In the genomic region with DNA sequence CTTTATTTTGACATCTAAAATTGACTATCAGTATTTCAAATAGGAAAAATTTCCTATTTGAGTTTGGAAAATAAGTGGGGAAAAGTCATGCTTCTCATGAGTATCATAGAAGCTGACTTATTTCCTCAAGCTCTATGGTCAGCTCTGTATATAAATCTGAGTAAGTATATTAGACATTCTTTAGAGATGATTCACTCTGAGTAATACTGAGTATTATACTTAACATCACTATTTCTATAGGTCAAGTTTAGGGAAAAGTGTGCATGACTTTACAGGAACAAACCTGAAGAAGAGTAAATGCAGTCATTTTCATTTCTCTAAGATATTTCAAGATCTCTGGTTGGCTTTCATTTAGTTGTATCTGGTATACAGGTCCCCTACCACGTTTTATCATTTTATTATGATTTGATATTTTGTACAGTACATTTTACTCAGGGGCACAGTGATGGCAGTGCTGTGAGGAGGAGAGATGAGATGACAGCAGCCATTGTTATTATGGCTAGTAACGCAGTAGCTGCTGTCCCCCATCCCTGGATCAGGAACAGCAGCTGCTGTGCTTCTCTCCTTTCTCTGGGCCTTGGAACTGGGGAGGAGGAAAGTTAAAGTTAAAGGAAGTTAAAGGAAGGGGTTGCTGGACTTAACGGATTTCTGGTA, we compare ENCODE assay signal across 13 cellular contexts. TPM values are rescaled to one million over a fixed set of nuclear protein-coding genes. Genes with fewer than 3 reads are reported as not detected.
A peak's percentile ranks its signal among the peaks of the same experiment; 100 is the strongest.
DNase-seq lines count a peak whose midpoint lies in the region; ATAC-seq and TF ChIP-seq lines count a peak whose summit lies in the region.
"Had no signal": no experiment of that assay in that cellular context is flagged by ENCODE, and none has a peak within 500 bp of the region (broad histone marks: within the 10 kb centered on the region; RNA-seq: fewer than 3 reads in every experiment).

No MANE protein-coding gene starts in this region.

- H2BK120ac ChIP-seq in H9 (ENCODE audit: low read depth, low read length, poor library complexity, severe bottlenecking): no peak overlapping the region

- H3K9me3 Mint-ChIP-seq in H9: peaks cover 4% of the 10 kb centered on the region in 2 experiments; a peak in 1 of 5 replicates
- no peaks in the 10 kb centered on the region for H3K9me3 Mint-ChIP-seq in CD4-positive, alpha-beta T cell
- H3K9me3 Mint-ChIP-seq: activated B cell treated with CpG ODN at 0.5 μM for 24 hours had no signal

- peaks cover 3% of the 10 kb centered on the region; the same call in 1 of the 2 replicates for H3K4me1 ChIP-seq in H9 (ENCODE audit: insufficient read depth, low read length)
- H3K4me1 ChIP-seq: left ventricle myocardium inferior had no signal

- POLR2A ChIA-PET in AG04450 (lab: Yijun Ruan, JAX): interaction anchor here (1.0 kb wide), 1 partner anchor 10 kb away, joined by 3 read pairs; no protein-coding TSS in a partner anchor
- POLR2A ChIA-PET in CD4-positive, alpha-beta T cell (lab: Charles Lee): no interaction called here

- H2BK15ac ChIP-seq in H9 (ENCODE audit: low read depth, low read length): no peak overlapping the region

- peak overlapping the region; percentile 38 for H3K9ac ChIP-seq in H9 (ENCODE audit: extremely low read depth, insufficient read length, low read length)

- H3K4ac ChIP-seq in H9 (ENCODE audit: low read depth, low read length): no peak overlapping the region

- H3K36me3 ChIP-seq in H7 (replicated peaks; ENCODE audit: control insufficient read depth, insufficient read depth, low read length): no peaks in the 10 kb centered on the region; the same call in none of the 2 replicates
- H3K36me3 ChIP-seq: left ventricle myocardium inferior had no signal

- ATAC-seq in SK-N-SH treated with all-trans-retinoic acid at 6 μM for 48 hours: peak; percentile 91
- no peak for ATAC-seq in CD4-positive, alpha-beta T cell (ENCODE audit: poor library complexity)

- H4K20me1 ChIP-seq in H9 (ENCODE audit: control insufficient read depth, insufficient read depth, insufficient read length): no peaks in the 10 kb centered on the region

- intact Hi-C loops in CD4-positive, alpha-beta T cell (cut with DNase I, micrococcal nuclease): no loop called here

- no peak for DNase-seq in AG04450 (ENCODE audit: low read depth, low spot score)
- no peak for DNase-seq in H9
- DNase-seq in fibroblast of villous mesenchyme (ENCODE audit: low read depth): peak; percentile 44
- no peak for DNase-seq in H7
- no peak for DNase-seq in CD4-positive, alpha-beta T cell
- no peak for DNase-seq in NCI-H146 treated with DMSO at 0.1 percent for 48 hours (lab: John Stamatoyannopoulos, UW; ENCODE audit: unreplicated experiment)
- no peak for DNase-seq in SIG-M5 treated with dmso at 0.1 percent for 504 hours (lab: John Stamatoyannopoulos, UW; ENCODE audit: unreplicated experiment)
- DNase-seq: activated B cell treated with CpG ODN at 0.5 μM for 24 hours, DMS79 treated with DMSO at 0.1 percent for 48 hours, left ventricle myocardium inferior, NCI-H345 had no signal

- peaks cover 5% of the 10 kb centered on the region for H3K79me1 ChIP-seq in H9 (ENCODE audit: insufficient read depth, low read depth, low read length, poor library complexity, severe bottlenecking)

- no peak overlapping the region for H3T11ph ChIP-seq in H9 (ENCODE audit: low read length)

- no peak overlapping the region for H2AK5ac ChIP-seq in H9 (ENCODE audit: insufficient read length, low read length)

- H3K9me3 ChIP-seq in AG04450 (ENCODE audit: control insufficient read depth, insufficient read depth, low read length): no peaks in the 10 kb centered on the region
- H3K9me3 ChIP-seq in H9 (ENCODE audit: control insufficient read depth, low read depth, low read length): no peaks in the 10 kb centered on the region
- no peaks in the 10 kb centered on the region for H3K9me3 ChIP-seq in CD4-positive, alpha-beta T cell (ENCODE audit: control insufficient read depth, low read length)

- H2BK5ac ChIP-seq in H9 (ENCODE audit: insufficient read length, low read length): no peak overlapping the region

- no CpG with 5 or more reads among the region's 3 CpGs for WGBS in H9 (ENCODE audit: extremely low coverage, insufficient read length, low lambda C conversion rate)

- no peak overlapping the region for H2AFZ ChIP-seq in H9 (ENCODE audit: low read length)

- H3K27me3 ChIP-seq in AG04450 (ENCODE audit: control insufficient read depth, insufficient read depth, low read length) (no peaks in the 10 kb centered on the region), H9 (ENCODE audit: insufficient read depth, low read length) (no peaks in the 10 kb centered on the region), H7 (ENCODE audit: control insufficient read depth, insufficient read depth, low read length) (no peaks in the 10 kb centered on the region)
- H3K27me3 ChIP-seq in CD4-positive, alpha-beta T cell (ENCODE audit: control insufficient read depth, insufficient read depth, low read length): no peaks in the 10 kb centered on the region

- H3K27ac ChIP-seq in AG04450 (ENCODE audit: low read depth, low read length): peak overlapping the region; percentile 85
- H3K27ac ChIP-seq in H9 (ENCODE audit: insufficient read length, low read depth, low read length): no peak overlapping the region
- H3K27ac ChIP-seq in CD4-positive, alpha-beta T cell (ENCODE audit: low read depth, low read length): no peak overlapping the region
- H3K27ac ChIP-seq: left ventricle myocardium inferior had no signal

- TF ChIP-seq CTCF in AG04450 (IDR thresholded peaks at IDR 0.05; ENCODE audit: low read depth, low read length) (no peak), H9 (conservative IDR thresholded peaks at IDR 0.05) (no peak), fibroblast of villous mesenchyme (IDR thresholded peaks at IDR 0.05; ENCODE audit: insufficient read depth, low read depth, low read length) (no peak)
- no peak for TF ChIP-seq CTCF in CD4-positive, alpha-beta T cell (IDR thresholded peaks at IDR 0.05)

- no peak overlapping the region for H2BK12ac ChIP-seq in H9 (ENCODE audit: insufficient read length, low read depth, low read length)

- peak overlapping the region; percentile 49; the same call in 1 of the 2 replicates for H3K14ac ChIP-seq in H9 (ENCODE audit: insufficient read depth, low read length)

- no peak overlapping the region for H4K5ac ChIP-seq in H9 (ENCODE audit: insufficient read length, low read depth, low read length)

- H3K4me1 Mint-ChIP-seq in H9: peaks cover 52 to 54% of the 10 kb centered on the region in 2 experiments
- peaks cover 64% of the 10 kb centered on the region for H3K4me1 Mint-ChIP-seq in CD4-positive, alpha-beta T cell (ENCODE audit: low read depth)

- peak overlapping the region; percentile 14; the same call in 1 of the 2 replicates for H3K4me3 ChIP-seq in AG04450 (ENCODE audit: low read depth, low read length)
- H3K4me3 ChIP-seq in fibroblast of villous mesenchyme (ENCODE audit: low read depth, low read length): no peak overlapping the region
- no peak overlapping the region for H3K4me3 ChIP-seq in H7 (ENCODE audit: insufficient read depth, low read depth, low read length)
- H3K4me3 ChIP-seq: left ventricle myocardium inferior had no signal

- peaks cover 36% of the 10 kb centered on the region for H3K79me2 ChIP-seq in H9 (ENCODE audit: insufficient read depth, low read length)

- no peak overlapping the region for H3K27ac Mint-ChIP-seq in H9
- H3K27ac Mint-ChIP-seq in CD4-positive, alpha-beta T cell: no peak overlapping the region
- H3K27ac Mint-ChIP-seq: activated B cell treated with CpG ODN at 0.5 μM for 24 hours had no signal

- H3K23ac ChIP-seq in H9 (ENCODE audit: insufficient read length, low read depth, low read length): no peak overlapping the region

- no peaks in the 10 kb centered on the region for H3K27me3 Mint-ChIP-seq in H9 (ENCODE audit: low read depth)
- H3K27me3 Mint-ChIP-seq in CD4-positive, alpha-beta T cell: no peaks in the 10 kb centered on the region
- H3K27me3 Mint-ChIP-seq: activated B cell treated with CpG ODN at 0.5 μM for 24 hours had no signal

- no peak overlapping the region for H3K18ac ChIP-seq in H9 (ENCODE audit: insufficient read length, low read depth, low read length)

- no peak overlapping the region for H4K91ac ChIP-seq in H9 (ENCODE audit: insufficient read length, low read depth, low read length)

- H4K8ac ChIP-seq in H9 (replicated peaks; ENCODE audit: insufficient read length, low read depth, low read length): no peak overlapping the region

- CTCF ChIA-PET in AG04450 (lab: Charles Lee): interaction anchor here (1.3 to 2.0 kb wide), 3 partner anchors 11 to 40 kb away, joined by 3 to 8 read pairs (median 4); no protein-coding TSS in a partner anchor
- CTCF ChIA-PET in CD4-positive, alpha-beta T cell (lab: Charles Lee): no interaction called here

- no peak overlapping the region for H3K56ac ChIP-seq in H9 (ENCODE audit: insufficient read length, low read depth, low read length)

- H2BK20ac ChIP-seq in H9 (ENCODE audit: low read depth, low read length, poor library complexity, severe bottlenecking): no peak overlapping the region

- no peaks in the 10 kb centered on the region for H3K23me2 ChIP-seq in H9 (ENCODE audit: insufficient read length, low read depth, low read length, poor library complexity, severe bottlenecking)

- H3K36me3 Mint-ChIP-seq in H9 (ENCODE audit: insufficient read depth in 1 of 3, low read depth in 3 of 3): peaks cover 17 to 31% (median 28%) of the 10 kb centered on the region in 3 experiments
- peaks cover 65% of the 10 kb centered on the region for H3K36me3 Mint-ChIP-seq in CD4-positive, alpha-beta T cell (ENCODE audit: low read depth)

- no peak overlapping the region for H3K4me3 Mint-ChIP-seq in H9
- no peak overlapping the region for H3K4me3 Mint-ChIP-seq in CD4-positive, alpha-beta T cell
- H3K4me3 Mint-ChIP-seq: activated B cell treated with CpG ODN at 0.5 μM for 24 hours had no signal

- H3K4me2 ChIP-seq in H9 (ENCODE audit: insufficient read depth, insufficient read length, low read length): no peak overlapping the region

TF ChIP-seq in SK-N-SH treated with all-trans-retinoic acid at 6 μM for 48 hours, 23 proteins besides CTCF, POLR2A, EP300 and RAD21:
- peak; percentile 37; the same call in 1 of the 2 replicates for TF ChIP-seq ISL1 (CRISPR knock-in tag; IDR thresholded peaks at IDR 0.05)
- no peak for TF ChIP-seq SNAI2 (CRISPR knock-in tag; IDR thresholded peaks at IDR 0.05)

RNA-seq across cellular contexts. Expression of a gene that starts 15.2 kb away (rescaled TPM):
- 217 and 247 TPM in 2 replicates for polyA plus RNA-seq in AG04450 (2011; rRNA removed)
- polyA minus RNA-seq in AG04450 (2011; rRNA and poly(A)+ RNA removed): 318 and 357 TPM in 2 replicates
- 218 and 225 TPM in 2 replicates for total RNA-seq in H9 (2021)
- total RNA-seq in fibroblast of villous mesenchyme: 205 and 241 TPM in 2 replicates
- total RNA-seq in H7 (2014; rRNA removed; shearing (Covaris generic)): 196 and 205 TPM in 2 replicates
- total RNA-seq in CD4-positive, alpha-beta T cell: 100 to 1,000 TPM; 104 to 113 TPM

RNA-seq across cellular contexts. Expression of a gene that starts 49.2 kb away (rescaled TPM):
- not detected in 2 replicates for polyA plus RNA-seq in AG04450 (2011; rRNA removed)
- polyA minus RNA-seq in AG04450 (2011; rRNA and poly(A)+ RNA removed): not detected in 2 replicates
- total RNA-seq in H9 (2021) (not detected in 2 replicates), fibroblast of villous mesenchyme (not detected in 2 replicates)
- total RNA-seq in H7 (2014; rRNA removed; shearing (Covaris generic)): 0.07 TPM in 1 of 2 replicates, not detected in the other
- total RNA-seq in CD4-positive, alpha-beta T cell: not detected
- total RNA-seq: activated B cell treated with CpG ODN at 0.5 μM for 24 hours, left ventricle myocardium inferior, ureter had no signal
